Comparison of ENCODE assay signal across 8 cellular contexts in the genomic region with DNA sequence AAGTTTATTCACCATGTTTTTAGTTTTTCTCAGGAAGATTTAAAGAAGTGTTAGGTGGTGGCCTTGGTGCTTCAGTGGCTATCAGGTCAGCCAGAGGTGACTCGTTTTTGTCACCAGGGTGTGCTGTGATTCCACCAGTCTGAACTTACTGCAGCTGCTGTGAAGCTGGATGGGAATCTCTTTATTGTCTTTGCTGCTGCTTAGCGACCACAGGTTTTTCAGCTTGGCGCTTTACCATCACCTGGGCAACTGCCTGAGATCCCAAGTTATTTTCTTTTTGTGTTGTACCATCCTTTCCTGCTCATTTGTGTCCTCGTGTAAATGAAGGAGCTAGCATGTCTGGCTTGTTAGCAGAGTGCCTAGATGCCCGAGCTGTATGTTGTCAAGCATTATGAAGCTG.
A peak's percentile ranks its signal among the peaks of the same experiment; 100 is the strongest.
DNase-seq lines count a peak whose midpoint lies in the region; ATAC-seq, FAIRE-seq and TF ChIP-seq lines count a peak whose summit lies in the region.

No MANE protein-coding gene starts in this region.

- intact Hi-C loops in endothelial cell of umbilical vein (cut with micrococcal nuclease), result no loop called here
- intact Hi-C loops in ascending aorta (cut with DNase I), result no loop called here

- H3K9ac ChIP-seq in endothelial cell of umbilical vein (replicated peaks; ENCODE audit: extremely low read depth, insufficient read depth, low read length), result no peak overlapping the region

- ATAC-seq in HG03159 (IDR thresholded peaks at IDR 0.05; ENCODE audit: unreplicated experiment) (no peak), GM18498 (IDR thresholded peaks at IDR 0.05; ENCODE audit: unreplicated experiment) (no peak)

- H3K36me3 ChIP-seq in endothelial cell of umbilical vein (ENCODE audit: control insufficient read depth in 2 of 2, extremely low read depth in 1 of 2, insufficient read depth in 2 of 2, low read length in 2 of 2) (no peaks in the 10 kb centered on the region), ascending aorta (no peaks in the 10 kb centered on the region)

- H3K4me1 ChIP-seq in endothelial cell of umbilical vein (ENCODE audit: control insufficient read depth, extremely low read depth, insufficient read depth, low read length) (no peaks in the 10 kb centered on the region), ascending aorta (no peaks in the 10 kb centered on the region)

- no TSS peak for BruUV-seq in endothelial cell of umbilical vein (replicated peaks; lab: Mats Ljungman, UMichigan)

- POLR2A ChIA-PET in endothelial cell of umbilical vein (lab: Charles Lee), result no interaction called here

- H3K27ac ChIP-seq in endothelial cell of umbilical vein (ENCODE audit: insufficient read depth, low read depth, low read length) (no peak overlapping the region), ascending aorta (no peak overlapping the region)

- no peak overlapping the region for H3K4me2 ChIP-seq in endothelial cell of umbilical vein (ENCODE audit: insufficient read depth, low read length)

- dilution Hi-C loops in endothelial cell of umbilical vein (cut with MboI; ENCODE audit: extremely low pct_ligation_motif_present, low sequenced_read_pairs), result no loop called here

- H4K20me1 ChIP-seq in endothelial cell of umbilical vein (replicated peaks; ENCODE audit: control insufficient read depth, extremely low read depth, insufficient read depth, low read length), result no peaks in the 10 kb centered on the region

- TF ChIP-seq CTCF in endothelial cell of umbilical vein (IDR thresholded peaks at IDR 0.05; ENCODE audit: extremely low read depth in 1 of 2, insufficient read depth in 1 of 2, low read depth in 1 of 2, low read length in 2 of 2) (no peak), ascending aorta (IDR thresholded peaks at IDR 0.05) (peak in 1 of 3 experiments; percentile 26)

- H3K4me3 ChIP-seq in endothelial cell of umbilical vein (replicated peaks in 1 of 3; ENCODE audit: insufficient read depth in 1 of 3, low read depth in 1 of 3, low read length in 3 of 3), result no peak overlapping the region
- H3K4me3 ChIP-seq in ascending aorta, result no peak overlapping the region

- no peaks in the 10 kb centered on the region for H3K9me1 ChIP-seq in endothelial cell of umbilical vein (replicated peaks; ENCODE audit: control insufficient read depth, extremely low read depth, insufficient read depth, low read length)

- DNase-seq in D341Med (ENCODE audit: low spot score) (peak; percentile 68), HTR-8/SVneo (ENCODE audit: insufficient read length, low spot score) (peak; percentile 2), NCI-H774 (lab: John Stamatoyannopoulos, UW) (peak; percentile 72), endothelial cell of umbilical vein (ENCODE audit: low read depth, low spot score) (peak; percentile 1), mucosa of gallbladder (ENCODE audit: low spot score) (peak; percentile 58), ascending aorta (ENCODE audit: low spot score in 2 of 2) (no peak)

- H3K9me3 ChIP-seq in endothelial cell of umbilical vein (replicated peaks; ENCODE audit: control insufficient read depth, insufficient read depth, low read length), result no peaks in the 10 kb centered on the region
- no peaks in the 10 kb centered on the region for H3K9me3 ChIP-seq in ascending aorta

- TF ChIP-seq POLR2A in endothelial cell of umbilical vein (IDR thresholded peaks at IDR 0.05; ENCODE audit: low read depth, low read length), result no peak

- H3K27me3 ChIP-seq in endothelial cell of umbilical vein (ENCODE audit: control insufficient read depth in 2 of 2, insufficient read depth in 2 of 2, low read length in 2 of 2) (no peaks in the 10 kb centered on the region), ascending aorta (no peaks in the 10 kb centered on the region)

- FAIRE-seq in HTR-8/SVneo (lab: Jason Lieb, UNC) (no peak), endothelial cell of umbilical vein (lab: Jason Lieb, UNC) (no peak)

- CTCF ChIA-PET in endothelial cell of umbilical vein (lab: Charles Lee), result no interaction called here

- H3K79me2 ChIP-seq in endothelial cell of umbilical vein (ENCODE audit: control insufficient read depth, insufficient read depth, low read length), result no peaks in the 10 kb centered on the region

- no peak overlapping the region for H2AFZ ChIP-seq in endothelial cell of umbilical vein (ENCODE audit: low read depth, low read length)

TF ChIP-seq in endothelial cell of umbilical vein, 7 proteins besides CTCF, POLR2A, EP300 and RAD21:
- TF ChIP-seq JUN (IDR thresholded peaks at IDR 0.05; ENCODE audit: borderline replicate concordance, insufficient read depth, insufficient read length, low read depth), result no peak
- no peak for TF ChIP-seq POLR2AphosphoS5 (IDR thresholded peaks at IDR 0.05; ENCODE audit: insufficient read depth, low read depth, low read length)
- no peak for TF ChIP-seq FOS (IDR thresholded peaks at IDR 0.05; ENCODE audit: borderline replicate concordance, insufficient read depth, low read length)
- TF ChIP-seq MYC (IDR thresholded peaks at IDR 0.05; ENCODE audit: low read depth, low read length), result no peak
- TF ChIP-seq GATA2 (IDR thresholded peaks at IDR 0.05; ENCODE audit: insufficient read depth, insufficient read length, low read depth, low read length), result no peak
- no peak for TF ChIP-seq EZH2 (IDR thresholded peaks at IDR 0.05; ENCODE audit: borderline replicate concordance, low read depth, low read length, severe bottlenecking)
- no peak for TF ChIP-seq MAX (IDR thresholded peaks at IDR 0.05; ENCODE audit: insufficient read depth, insufficient read length)

Comparison
In these comparisons a context has a peak if more than half of its experiments do, and no peak if none do; other contexts are left out.
1. DNase-seq: peak in D341Med (single experiment), HTR-8/SVneo (single experiment), NCI-H774 (single experiment), endothelial cell of umbilical vein (single experiment) and mucosa of gallbladder (single experiment); none in ascending aorta (0 of 2).